ENCODE assay signal across 1 cellular context in genomic region chr20:63230800-63231268, GRCh38.
TF ChIP-seq lines count a peak whose summit lies in the region.

No MANE protein-coding gene starts in this region.

TF ChIP-seq in HepG2, 621 proteins besides CTCF, POLR2A, EP300 and RAD21 (continued from another document and continues in another):
- TF ChIP-seq ZSCAN5A (CRISPR knock-in tag; IDR thresholded peaks at IDR 0.05; ENCODE audit: borderline replicate concordance) (no peak), ZNF552 (CRISPR knock-in tag; IDR thresholded peaks at IDR 0.05; ENCODE audit: borderline replicate concordance) (no peak), ONECUT2 (CRISPR knock-in tag; IDR thresholded peaks at IDR 0.05) (no peak), NFKBIZ (CRISPR knock-in tag; IDR thresholded peaks at IDR 0.05) (no peak), ZNF276 (CRISPR knock-in tag; IDR thresholded peaks at IDR 0.05; ENCODE audit: low read depth) (no peak), RNF219 (CRISPR knock-in tag; IDR thresholded peaks at IDR 0.05) (no peak), ZMAT5 (CRISPR knock-in tag; IDR thresholded peaks at IDR 0.05; ENCODE audit: borderline replicate concordance, low read depth) (no peak), ZNF20 (CRISPR knock-in tag; IDR thresholded peaks at IDR 0.05) (no peak), ASH2L (IDR thresholded peaks at IDR 0.05; ENCODE audit: insufficient read length, low read depth, low read length) (no peak), ZNF605 (CRISPR knock-in tag; IDR thresholded peaks at IDR 0.05) (no peak), NBN (conservative IDR thresholded peaks at IDR 0.05) (no peak), HHEX (CRISPR knock-in tag; IDR thresholded peaks at IDR 0.05) (no peak), SIX1 (CRISPR knock-in tag; IDR thresholded peaks at IDR 0.05; ENCODE audit: borderline replicate concordance) (no peak), ZFP36 (IDR thresholded peaks at IDR 0.05; ENCODE audit: borderline replicate concordance, low read depth, low read length, partially characterized antibody) (no peak), ZNF609 (CRISPR knock-in tag; IDR thresholded peaks at IDR 0.05; ENCODE audit: borderline replicate concordance) (no peak), ZSCAN25 (CRISPR knock-in tag; IDR thresholded peaks at IDR 0.05) (no peak), ZNF597 (CRISPR knock-in tag; IDR thresholded peaks at IDR 0.05) (no peak), HNRNPH1 (optimal IDR thresholded peaks at IDR 0.05; ENCODE audit: low read depth, low read length) (no peak), AFF4 (CRISPR knock-in tag; IDR thresholded peaks at IDR 0.05) (no peak), ZBTB33 (CRISPR knock-in tag; IDR thresholded peaks at IDR 0.05) (no peak), FUBP1 (CRISPR knock-in tag; IDR thresholded peaks at IDR 0.05; ENCODE audit: borderline replicate concordance) (no peak), ZNF709 (CRISPR knock-in tag; IDR thresholded peaks at IDR 0.05) (no peak), ZSCAN29 (CRISPR knock-in tag; conservative IDR thresholded peaks at IDR 0.05) (no peak), MIER3 (CRISPR knock-in tag; IDR thresholded peaks at IDR 0.05; ENCODE audit: borderline replicate concordance) (0 out of 2 replicates have a peak, but pooled peaks have one; percentile 56), ERF (CRISPR knock-in tag; IDR thresholded peaks at IDR 0.05) (peak; percentile 60; the same call in 1 of the 2 replicates), GMEB2 (CRISPR knock-in tag; IDR thresholded peaks at IDR 0.05; ENCODE audit: low read depth) (no peak), POLR2AphosphoS5 (IDR thresholded peaks at IDR 0.05; ENCODE audit: low read depth, low read length) (no peak), HNRNPL (IDR thresholded peaks at IDR 0.05; ENCODE audit: low read depth, low read length) (0 out of 2 replicates have a peak, but pooled peaks have one; percentile 60), MTF1 (CRISPR knock-in tag; IDR thresholded peaks at IDR 0.05) (no peak), NCOR1 (IDR thresholded peaks at IDR 0.05; ENCODE audit: borderline replicate concordance, low read length) (no peak), ZNF432 (CRISPR knock-in tag; IDR thresholded peaks at IDR 0.05; ENCODE audit: borderline replicate concordance) (no peak)
- TF ChIP-seq, protein P1, sequence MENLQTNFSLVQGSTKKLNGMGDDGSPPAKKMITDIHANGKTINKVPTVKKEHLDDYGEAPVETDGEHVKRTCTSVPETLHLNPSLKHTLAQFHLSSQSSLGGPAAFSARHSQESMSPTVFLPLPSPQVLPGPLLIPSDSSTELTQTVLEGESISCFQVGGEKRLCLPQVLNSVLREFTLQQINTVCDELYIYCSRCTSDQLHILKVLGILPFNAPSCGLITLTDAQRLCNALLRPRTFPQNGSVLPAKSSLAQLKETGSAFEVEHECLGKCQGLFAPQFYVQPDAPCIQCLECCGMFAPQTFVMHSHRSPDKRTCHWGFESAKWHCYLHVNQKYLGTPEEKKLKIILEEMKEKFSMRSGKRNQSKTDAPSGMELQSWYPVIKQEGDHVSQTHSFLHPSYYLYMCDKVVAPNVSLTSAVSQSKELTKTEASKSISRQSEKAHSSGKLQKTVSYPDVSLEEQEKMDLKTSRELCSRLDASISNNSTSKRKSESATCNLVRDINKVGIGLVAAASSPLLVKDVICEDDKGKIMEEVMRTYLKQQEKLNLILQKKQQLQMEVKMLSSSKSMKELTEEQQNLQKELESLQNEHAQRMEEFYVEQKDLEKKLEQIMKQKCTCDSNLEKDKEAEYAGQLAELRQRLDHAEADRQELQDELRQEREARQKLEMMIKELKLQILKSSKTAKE (CRISPR knock-in tag; IDR thresholded peaks at IDR 0.05; ENCODE audit: borderline replicate concordance) = no peak
